Comparison of ENCODE assay signal across 1 cellular context in genomic region chr18:74446631-74447403, GRCh38.
TF ChIP-seq lines count a peak whose summit lies in the region.

No MANE protein-coding gene starts in this region.

TF ChIP-seq in H1, 55 proteins besides CTCF, POLR2A, EP300 and RAD21 (continued from another document):
- TF ChIP-seq CHD7 (IDR thresholded peaks at IDR 0.05; ENCODE audit: insufficient replicate concordance, low read length) (no peak), CEBPB (IDR thresholded peaks at IDR 0.05; ENCODE audit: low read depth, low read length) (no peak), POLR2AphosphoS5 (IDR thresholded peaks at IDR 0.05; ENCODE audit: low read depth, low read length) (no peak), TAF7 (optimal IDR thresholded peaks at IDR 0.05; ENCODE audit: borderline replicate concordance, low read depth, low read length) (no peak), CHD1 (IDR thresholded peaks at IDR 0.05; ENCODE audit: low read depth, low read length) (no peak), TCF12 (IDR thresholded peaks at IDR 0.05; ENCODE audit: low read depth, low read length) (no peak), ASH2L (IDR thresholded peaks at IDR 0.05; ENCODE audit: low read length) (no peak), YY1 (IDR thresholded peaks at IDR 0.05; ENCODE audit: low read depth, low read length) (no peak), PHF8 (conservative IDR thresholded peaks at IDR 0.05; ENCODE audit: low read depth, low read length) (no peak), SIX5 (IDR thresholded peaks at IDR 0.05; ENCODE audit: low read depth, low read length) (no peak)
